ENCODE assay signal across 8 cellular contexts in genomic region chr17:64984776-64985521, GRCh38.
DNase-seq lines count a peak whose midpoint lies in the region; ATAC-seq, FAIRE-seq and TF ChIP-seq lines count a peak whose summit lies in the region.

No MANE protein-coding gene starts in this region.

- no peaks in the 10 kb centered on the region for H3K27me3 ChIP-seq in astrocyte (ENCODE audit: insufficient read depth, low read length)

- H3K4me3 Mint-ChIP-seq in astrocyte (ENCODE audit: unreplicated experiment): no peak overlapping the region
- H3K4me3 Mint-ChIP-seq in mesothelial cell of epicardium: no peak overlapping the region

- H3K4me1 Mint-ChIP-seq in astrocyte (ENCODE audit: low read depth, unreplicated experiment) (peaks cover 18% of the 10 kb centered on the region), mesothelial cell of epicardium (peaks cover 31% of the 10 kb centered on the region)

- DNase-seq in EH (ENCODE audit: low read depth) (peak; percentile 64), astrocyte (ENCODE audit: low read depth) (peak; percentile 29), mesothelial cell of epicardium (ENCODE audit: low spot score in 2 of 2, unreplicated experiment in 2 of 2) (no peak), cerebellum (ENCODE audit: low spot score) (no peak), occipital lobe (lab: John Stamatoyannopoulos, UW) (no peak)

- no peaks in the 10 kb centered on the region for H3K4me1 ChIP-seq in astrocyte (ENCODE audit: insufficient read depth, low read length)

- no peak overlapping the region for H3K9ac ChIP-seq in astrocyte (ENCODE audit: low read length)

- no peaks in the 10 kb centered on the region for H3K36me3 ChIP-seq in astrocyte (ENCODE audit: insufficient read depth, low read length)

- H3K9me3 Mint-ChIP-seq in astrocyte (ENCODE audit: unreplicated experiment) (no peaks in the 10 kb centered on the region), mesothelial cell of epicardium (peaks cover 11% of the 10 kb centered on the region)

- no peak overlapping the region for H3K4me2 ChIP-seq in astrocyte (ENCODE audit: low read length)

- H3K4me3 ChIP-seq in astrocyte (ENCODE audit: insufficient read depth, low read depth, low read length): no peak overlapping the region

- H3K36me3 Mint-ChIP-seq in astrocyte (ENCODE audit: low read depth, unreplicated experiment) (no peaks in the 10 kb centered on the region), mesothelial cell of epicardium (no peaks in the 10 kb centered on the region)

- ATAC-seq in GM19324 (IDR thresholded peaks at IDR 0.05; ENCODE audit: low FRiP score, unreplicated experiment): no peak
- ATAC-seq in HG03354 (IDR thresholded peaks at IDR 0.05; ENCODE audit: poor library complexity, severe bottlenecking, unreplicated experiment): no peak

- H3K9me3 ChIP-seq in astrocyte (ENCODE audit: insufficient read depth, low read depth, low read length): no peaks in the 10 kb centered on the region

- TF ChIP-seq CTCF in astrocyte (IDR thresholded peaks at IDR 0.05; ENCODE audit: insufficient read depth, low read depth, low read length): no peak
- TF ChIP-seq CTCF in mesothelial cell of epicardium (IDR thresholded peaks at IDR 0.05; ENCODE audit: unreplicated experiment): no peak

- H4K20me1 ChIP-seq in astrocyte (ENCODE audit: insufficient read depth, low read length): no peaks in the 10 kb centered on the region

- no peaks in the 10 kb centered on the region for H3K79me2 ChIP-seq in astrocyte (ENCODE audit: insufficient read depth, low read length)

- no peaks in the 10 kb centered on the region for H3K27me3 Mint-ChIP-seq in astrocyte (ENCODE audit: low read depth, unreplicated experiment)
- no peaks in the 10 kb centered on the region for H3K27me3 Mint-ChIP-seq in mesothelial cell of epicardium (ENCODE audit: low read depth)

- H3K27ac Mint-ChIP-seq in astrocyte (ENCODE audit: unreplicated experiment) (no peak overlapping the region), mesothelial cell of epicardium (peak overlapping the region; percentile 95)

- TF ChIP-seq POLR2A in Raji (IDR thresholded peaks at IDR 0.05; ENCODE audit: insufficient read depth, low read depth, low read length): peak; percentile 69

- H3K27ac ChIP-seq in astrocyte (ENCODE audit: low read depth, low read length): no peak overlapping the region

- no peak for FAIRE-seq in astrocyte (lab: Jason Lieb, UNC)

- no peak overlapping the region for H2AFZ ChIP-seq in astrocyte (ENCODE audit: low read depth, low read length)

Comparison
In these comparisons a context has a peak if more than half of its experiments do, and no peak if none do; other contexts are left out.
1. DNase-seq: peak in EH (single experiment) and astrocyte (single experiment); none in mesothelial cell of epicardium (0 of 2), cerebellum (single experiment) and occipital lobe (single experiment).